Comparison of ENCODE assay signal across 20 cellular contexts in the genomic region with DNA sequence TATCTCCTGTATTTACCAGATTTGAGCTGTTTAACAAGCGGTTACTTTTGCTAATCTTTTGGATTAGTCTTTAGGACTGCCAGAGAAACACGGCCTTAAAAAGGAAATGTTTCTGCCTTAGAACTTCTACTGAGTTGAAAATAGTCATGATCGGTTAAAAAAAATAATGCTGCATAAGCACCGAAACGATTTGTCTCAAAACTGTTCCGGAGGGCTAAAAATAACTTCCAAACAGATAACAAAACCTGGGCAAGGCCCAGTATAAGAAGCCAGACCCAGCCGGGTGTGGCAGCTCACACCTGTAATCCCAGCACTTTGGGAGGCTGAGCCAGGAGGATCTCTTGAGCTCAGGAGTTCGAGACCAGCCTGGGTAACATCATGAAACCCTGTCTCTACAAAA. TPM values are rescaled to one million over a fixed set of nuclear protein-coding genes. Genes with fewer than 3 reads are reported as not detected.
DNase-seq lines count a peak whose midpoint lies in the region; ATAC-seq and TF ChIP-seq lines count a peak whose summit lies in the region.
"Had no signal": no experiment of that assay in that cellular context is flagged by ENCODE, and none has a peak within 500 bp of the region (broad histone marks: within the 10 kb centered on the region; RNA-seq: fewer than 3 reads in every experiment).

No MANE protein-coding gene starts in this region.

- no peaks in the 10 kb centered on the region for H3K27me3 ChIP-seq in SK-N-SH (ENCODE audit: insufficient read depth)
- no peaks in the 10 kb centered on the region for H3K27me3 ChIP-seq in stomach
- H3K27me3 ChIP-seq in naive thymus-derived CD4-positive, alpha-beta T cell (ENCODE audit: control insufficient read depth in 2 of 2, insufficient read depth in 2 of 2, low read length in 2 of 2): no peaks in the 10 kb centered on the region
- no peaks in the 10 kb centered on the region for H3K27me3 ChIP-seq in CD8-positive, alpha-beta memory T cell (ENCODE audit: insufficient read depth, low read length, poor library complexity, severe bottlenecking)

- no peak overlapping the region for H3K4me3 Mint-ChIP-seq in naive thymus-derived CD4-positive, alpha-beta T cell
- no peak overlapping the region for H3K4me3 Mint-ChIP-seq in CD8-positive, alpha-beta memory T cell
- H3K4me3 Mint-ChIP-seq: GM23338, IgD-negative memory B cell had no signal

- CTCF ChIA-PET in SK-N-SH (lab: Yijun Ruan, JAX): interaction anchor here (0.7 to 2.9 kb wide), 5 partner anchors 8 to 318 kb away, joined by 3 to 13 read pairs (median 3); no protein-coding TSS in a partner anchor
- CTCF ChIA-PET in naive thymus-derived CD4-positive, alpha-beta T cell (lab: Charles Lee): no interaction called here
- CTCF ChIA-PET in CD8-positive, alpha-beta memory T cell (lab: Charles Lee): interaction anchor here (1.5 kb wide), 1 partner anchor 8 kb away, joined by 5 read pairs; no protein-coding TSS in a partner anchor

- H3K36me3 Mint-ChIP-seq in naive thymus-derived CD4-positive, alpha-beta T cell: no peaks in the 10 kb centered on the region
- H3K36me3 Mint-ChIP-seq in CD8-positive, alpha-beta memory T cell: no peaks in the 10 kb centered on the region
- H3K36me3 Mint-ChIP-seq: IgD-negative memory B cell had no signal

- no peak overlapping the region for H3K27ac Mint-ChIP-seq in naive thymus-derived CD4-positive, alpha-beta T cell
- no peak overlapping the region for H3K27ac Mint-ChIP-seq in CD8-positive, alpha-beta memory T cell
- H3K27ac Mint-ChIP-seq: GM23338, IgD-negative memory B cell had no signal

- no peaks in the 10 kb centered on the region for H3K79me2 ChIP-seq in SK-N-SH (ENCODE audit: insufficient read depth)

- no peak for TF ChIP-seq POLR2A in stomach (IDR thresholded peaks at IDR 0.05)

- DNase-seq in SK-N-SH (no peak), RPMI8226 (peak; percentile 82), fibroblast of the aortic adventitia (ENCODE audit: low read depth) (peak; percentile 25), stomach (no peak), NCI-H2196 treated with DMSO at 0.1 percent for 48 hours (lab: John Stamatoyannopoulos, UW; ENCODE audit: unreplicated experiment) (no peak)
- no peak for DNase-seq in naive thymus-derived CD4-positive, alpha-beta T cell
- DNase-seq in CD8-positive, alpha-beta memory T cell: no peak
- DNase-seq: DMS 273 treated with DMSO at 0.1 percent for 48 hours; GDM1; NCI-H187; NCI-H345; NCI-H526 treated with DMSO at 0.1 percent for 48 hours; NK-92 treated with Interleukin-12 subunit alpha and Interleukin-12 subunit beta, amount 100 ng/mL, for 24 hours; OCI-M1 had no signal

- no peak for ATAC-seq in SK-N-SH treated with all-trans-retinoic acid at 6 μM for 48 hours
- ATAC-seq in naive thymus-derived CD4-positive, alpha-beta T cell: no peak
- ATAC-seq: GM12878, GM23338, HCT116 had no signal

- H3K9ac ChIP-seq in SK-N-SH: no peak overlapping the region

- no peaks in the 10 kb centered on the region for H3K9me2 ChIP-seq in SK-N-SH

- H3K27ac ChIP-seq in SK-N-SH (ENCODE audit: low read depth in 2 of 2, low read length in 1 of 2) (no peak overlapping the region), stomach (peak overlapping the region in 4 of 5 donors; percentile 1 to 65 (median 50))
- H3K27ac ChIP-seq in naive thymus-derived CD4-positive, alpha-beta T cell (ENCODE audit: low read depth, low read length): no peak overlapping the region
- H3K27ac ChIP-seq in CD8-positive, alpha-beta memory T cell (ENCODE audit: low read depth, low read length): no peak overlapping the region
- H3K27ac ChIP-seq: 22Rv1 had no signal

- H3K9me3 ChIP-seq in SK-N-SH: no peaks in the 10 kb centered on the region
- H3K9me3 ChIP-seq in stomach: no peaks in the 10 kb centered on the region
- no peaks in the 10 kb centered on the region for H3K9me3 ChIP-seq in naive thymus-derived CD4-positive, alpha-beta T cell (ENCODE audit: control insufficient read depth in 2 of 3, low read length in 3 of 3)
- no peaks in the 10 kb centered on the region for H3K9me3 ChIP-seq in CD8-positive, alpha-beta memory T cell (ENCODE audit: low read length)

- peaks cover 20% of the 10 kb centered on the region for H3F3A ChIP-seq in SK-N-SH (replicated peaks; ENCODE audit: insufficient read depth)

- H3K9me3 Mint-ChIP-seq in naive thymus-derived CD4-positive, alpha-beta T cell: no peaks in the 10 kb centered on the region
- no peaks in the 10 kb centered on the region for H3K9me3 Mint-ChIP-seq in CD8-positive, alpha-beta memory T cell
- H3K9me3 Mint-ChIP-seq: GM23338 had no signal

- no peak overlapping the region for H3K4me3 ChIP-seq in SK-N-SH (ENCODE audit: low read depth in 2 of 2, low read length in 1 of 2)
- no peak overlapping the region for H3K4me3 ChIP-seq in fibroblast of the aortic adventitia (ENCODE audit: low read depth, low read length)
- no peak overlapping the region for H3K4me3 ChIP-seq in stomach
- H3K4me3 ChIP-seq in naive thymus-derived CD4-positive, alpha-beta T cell (ENCODE audit: low read length): no peak overlapping the region
- no peak overlapping the region for H3K4me3 ChIP-seq in CD8-positive, alpha-beta memory T cell (ENCODE audit: low read length)
- H3K4me3 ChIP-seq: GM12878, GM23338 had no signal

- no peaks in the 10 kb centered on the region for H4K20me1 ChIP-seq in SK-N-SH (ENCODE audit: insufficient read depth)

- WGBS in SK-N-SH (ENCODE audit: low lambda C conversion rate): 92% methylated on average over 8 of the region's 8 CpGs
- WGBS in stomach, 5 donors: 28 to 52% (median 38%) methylated on average over 8 of the region's 8 CpGs

- POLR2A ChIA-PET in SK-N-SH (lab: Yijun Ruan, JAX): no interaction called here
- POLR2A ChIA-PET in naive thymus-derived CD4-positive, alpha-beta T cell (lab: Charles Lee): interaction anchor here (0.6 kb wide), 1 partner anchor 166 kb away, joined by 5 read pairs; no protein-coding TSS in a partner anchor
- POLR2A ChIA-PET in CD8-positive, alpha-beta memory T cell (lab: Charles Lee): no interaction called here

- H2AFZ ChIP-seq in SK-N-SH (ENCODE audit: low read depth): peak overlapping the region; percentile 56; the same call in 1 of the 2 replicates
- H2AFZ ChIP-seq: GM23338 had no signal

- no peak for TF ChIP-seq CTCF in SK-N-SH (IDR thresholded peaks at IDR 0.05)
- no peak for TF ChIP-seq CTCF in fibroblast of the aortic adventitia (IDR thresholded peaks at IDR 0.05; ENCODE audit: insufficient read depth, low read length)
- TF ChIP-seq CTCF in stomach (IDR thresholded peaks at IDR 0.05): no peak

- no peak for TF ChIP-seq EP300 in SK-N-SH (IDR thresholded peaks at IDR 0.05; ENCODE audit: borderline replicate concordance in 1 of 2, low read depth in 1 of 2, low read length in 1 of 2)
- no peak for TF ChIP-seq EP300 in stomach (IDR thresholded peaks at IDR 0.05)

- peaks cover 0 to 4% (median 0%) of the 10 kb centered on the region in 7 donors for H3K4me1 Mint-ChIP-seq in naive thymus-derived CD4-positive, alpha-beta T cell
- no peaks in the 10 kb centered on the region for H3K4me1 Mint-ChIP-seq in CD8-positive, alpha-beta memory T cell
- H3K4me1 Mint-ChIP-seq: IgD-negative memory B cell had no signal

- no peak overlapping the region for H3K4me2 ChIP-seq in SK-N-SH
- H3K4me2 ChIP-seq: GM23338 had no signal

- H3K36me3 ChIP-seq in SK-N-SH (replicated peaks in 1 of 2; ENCODE audit: control insufficient read depth in 1 of 2, insufficient read depth in 2 of 2, low read length in 1 of 2) (no peaks in the 10 kb centered on the region), stomach (no peaks in the 10 kb centered on the region)
- H3K36me3 ChIP-seq in naive thymus-derived CD4-positive, alpha-beta T cell (ENCODE audit: control insufficient read depth in 2 of 3, insufficient read depth in 3 of 3, low read length in 3 of 3): no peaks in the 10 kb centered on the region
- H3K36me3 ChIP-seq in CD8-positive, alpha-beta memory T cell (ENCODE audit: insufficient read depth, low read length): no peaks in the 10 kb centered on the region

- intact Hi-C loops in stomach (cut with DNase I; ENCODE audit: low total_unique reads): no loop called here
- intact Hi-C loops in naive thymus-derived CD4-positive, alpha-beta T cell (cut with micrococcal nuclease): no loop called here

- H3K4me1 ChIP-seq in SK-N-SH (ENCODE audit: control insufficient read depth in 1 of 2, insufficient read depth in 2 of 2, low read depth in 1 of 2, low read length in 1 of 2) (peaks cover 0 to 13% of the 10 kb centered on the region in 2 experiments; a peak in 2 of 4 replicates), stomach (peaks cover 4 to 12% (median 8%) of the 10 kb centered on the region in 4 donors)
- no peaks in the 10 kb centered on the region for H3K4me1 ChIP-seq in naive thymus-derived CD4-positive, alpha-beta T cell (ENCODE audit: control insufficient read depth in 2 of 2, insufficient read depth in 2 of 2, low read length in 2 of 2)
- H3K4me1 ChIP-seq in CD8-positive, alpha-beta memory T cell (ENCODE audit: insufficient read depth, low read length): no peaks in the 10 kb centered on the region

- H3K27me3 Mint-ChIP-seq in naive thymus-derived CD4-positive, alpha-beta T cell: no peaks in the 10 kb centered on the region
- H3K27me3 Mint-ChIP-seq in CD8-positive, alpha-beta memory T cell: no peaks in the 10 kb centered on the region

- TF ChIP-seq RAD21 in SK-N-SH (IDR thresholded peaks at IDR 0.05; ENCODE audit: low read length): no peak

RNA-seq across cellular contexts. Expression of gene FAM220A, which starts 33.0 kb away (rescaled TPM):
- 16.1 and 18.5 TPM in 2 replicates for polyA plus RNA-seq in SK-N-SH (2012; rRNA removed)
- 20.3 and 20.6 TPM in 2 replicates for polyA plus RNA-seq in SK-N-SH (2012; cell fraction: cytosol; rRNA removed)
- 9.0 and 9.6 TPM in 2 replicates for polyA plus RNA-seq in SK-N-SH (2012; cell fraction: nucleus; rRNA removed)
- 21.8 and 22.2 TPM in 2 replicates for total RNA-seq in fibroblast of the aortic adventitia (ENCODE audit: low replicate concordance)
- total RNA-seq in stomach: 10 to 100 TPM in 2 of 5 donors, 1 to 10 TPM in 3; 3.6 to 92.2 (median 9.2) TPM
- 1 to 10 TPM; 7.1 to 7.3 (median 7.2) TPM for polyA plus RNA-seq in stomach
- total RNA-seq in naive thymus-derived CD4-positive, alpha-beta T cell: 10 to 100 TPM in 4 of 5 experiments, 1 to 10 TPM in 1; 8.9 to 25.0 (median 14.7) TPM
- polyA plus RNA-seq in naive thymus-derived CD4-positive, alpha-beta T cell: 1 to 10 TPM; 5.2 to 7.1 TPM
- 10 to 100 TPM; 15.8 to 16.7 TPM for total RNA-seq in CD8-positive, alpha-beta memory T cell
- polyA plus RNA-seq in CD8-positive, alpha-beta memory T cell: 5.5 TPM

RNA-seq across cellular contexts. Expression of gene CYTH3, which starts 43.4 kb away (rescaled TPM):
- polyA plus RNA-seq in SK-N-SH (2012; rRNA removed) (55.1 and 56.8 TPM in 2 replicates), stomach (10 to 100 TPM in 2 of 3 donors, 1 to 10 TPM in 1; 5.1 to 17.0 (median 11.1) TPM)
- polyA plus RNA-seq in SK-N-SH (2012; cell fraction: cytosol; rRNA removed): 28.3 and 39.7 TPM in 2 replicates
- polyA plus RNA-seq in SK-N-SH (2012; cell fraction: nucleus; rRNA removed): 98.4 and 108 TPM in 2 replicates
- total RNA-seq in fibroblast of the aortic adventitia (ENCODE audit: low replicate concordance) (27.1 and 28.2 TPM in 2 replicates), stomach (10 to 100 TPM; 13.3 to 33.8 (median 19.0) TPM)
- 1 to 10 TPM in 4 of 5 experiments, under 1 TPM in 1; 0.99 to 9.5 (median 3.6) TPM for total RNA-seq in naive thymus-derived CD4-positive, alpha-beta T cell
- polyA plus RNA-seq in naive thymus-derived CD4-positive, alpha-beta T cell: 1 to 10 TPM; 1.5 to 2.1 TPM
- 1 to 10 TPM; 4.5 to 4.9 TPM for total RNA-seq in CD8-positive, alpha-beta memory T cell
- 15.7 TPM for polyA plus RNA-seq in CD8-positive, alpha-beta memory T cell

RNA-seq across cellular contexts. Expression of gene RAC1, which starts 58.5 kb away (rescaled TPM):
- polyA plus RNA-seq in SK-N-SH (2012; rRNA removed) (454 and 460 TPM in 2 replicates), stomach (100 to 1,000 TPM; 190 to 319 (median 302) TPM)
- 552 and 601 TPM in 2 replicates for polyA plus RNA-seq in SK-N-SH (2012; cell fraction: cytosol; rRNA removed)
- polyA plus RNA-seq in SK-N-SH (2012; cell fraction: nucleus; rRNA removed): 212 and 275 TPM in 2 replicates
- total RNA-seq in fibroblast of the aortic adventitia (ENCODE audit: low replicate concordance) (71.3 and 97.5 TPM in 2 replicates), stomach (100 to 1,000 TPM in 4 of 5 donors, 10 to 100 TPM in 1; 27.4 to 159 (median 118) TPM)
- 100 to 1,000 TPM in 2 of 5 experiments, 10 to 100 TPM in 3; 60.2 to 139 (median 87.2) TPM for total RNA-seq in naive thymus-derived CD4-positive, alpha-beta T cell
- polyA plus RNA-seq in naive thymus-derived CD4-positive, alpha-beta T cell: 100 to 1,000 TPM; 188 to 211 TPM
- total RNA-seq in CD8-positive, alpha-beta memory T cell: 100 to 1,000 TPM; 224 to 231 TPM
- polyA plus RNA-seq in CD8-positive, alpha-beta memory T cell: 299 TPM

Comparison
In these comparisons a context has a peak if more than half of its experiments do, and no peak if none do; other contexts are left out.
1. DNase-seq: peak in RPMI8226 (single experiment) and fibroblast of the aortic adventitia (single experiment); none in SK-N-SH (single experiment), stomach (single experiment), naive thymus-derived CD4-positive, alpha-beta T cell (0 of 9), NCI-H2196 treated with DMSO at 0.1 percent for 48 hours (single experiment) and CD8-positive, alpha-beta memory T cell (0 of 5).
2. H3K27ac ChIP-seq: peak in stomach (4 of 5); none in SK-N-SH (0 of 2), naive thymus-derived CD4-positive, alpha-beta T cell (single experiment) and CD8-positive, alpha-beta memory T cell (single experiment).